In genomic region chr16:22191089-22191965, GRCh38 we compare ENCODE assay signal across 8 cellular contexts. TPM values are rescaled to one million over a fixed set of nuclear protein-coding genes. Genes with fewer than 3 reads are reported as not detected.
A peak's percentile ranks its signal among the peaks of the same experiment; 100 is the strongest.
DNase-seq lines count a peak whose midpoint lies in the region; ATAC-seq, FAIRE-seq and TF ChIP-seq lines count a peak whose summit lies in the region.

No MANE protein-coding gene starts in this region.

- intact Hi-C loops in kidney (cut with DNase I): no loop called here

- H3K4me3 ChIP-seq in ACC112 (ENCODE audit: low read depth, low read length) (peak overlapping the region; percentile 72), kidney (ENCODE audit: low read length in 2 of 2) (peak overlapping the region; percentile 70 to 75)

- peak; percentile 97 for DNase-seq in NCI-H345 (lab: John Stamatoyannopoulos, UW)
- peak; percentile 97 for DNase-seq in activated CD4-positive, CD25-positive, alpha-beta regulatory T cell treated with anti-CD3 and anti-CD28 coated beads, Interleukin-2, amount 50 U/mL, for 16 hours (ENCODE audit: low read depth, low spot score)
- peak; percentile 97 for DNase-seq in central memory CD4-positive, alpha-beta T cell
- DNase-seq in kidney: peak; percentile 100
- peak; percentile 100 for DNase-seq in stimulated activated CD4-positive, alpha-beta T cell treated with anti-CD3 and anti-CD28 coated beads, Interleukin-15, amount 100 ng/mL, for 24 hours

- peak; percentile 36 for ATAC-seq in GM19023 (IDR thresholded peaks at IDR 0.05; ENCODE audit: unreplicated experiment)
- peak; percentile 28 for ATAC-seq in HG03196 (IDR thresholded peaks at IDR 0.05; ENCODE audit: unreplicated experiment)

- H3K36me3 ChIP-seq in ACC112 (ENCODE audit: insufficient read depth, low read length) (no peaks in the 10 kb centered on the region), kidney (ENCODE audit: control insufficient read depth in 1 of 2, insufficient read depth in 2 of 2, low read length in 2 of 2) (no peaks in the 10 kb centered on the region)

- H2AFZ ChIP-seq in ACC112 (ENCODE audit: low read length, unreplicated experiment): peak overlapping the region; percentile 27

- no peaks in the 10 kb centered on the region for H3K9me3 ChIP-seq in kidney (ENCODE audit: control insufficient read depth in 1 of 2, low read length in 2 of 2)

- no peaks in the 10 kb centered on the region for H3K27me3 ChIP-seq in ACC112 (ENCODE audit: insufficient read depth, low read length)

- H3K79me2 ChIP-seq in ACC112 (ENCODE audit: control insufficient read depth, insufficient read depth, low read length, unreplicated experiment): no peaks in the 10 kb centered on the region

- H3K4me1 ChIP-seq in ACC112 (ENCODE audit: control insufficient read depth, insufficient read depth, low read length, unreplicated experiment): peaks cover 19% of the 10 kb centered on the region
- H3K4me1 ChIP-seq in kidney (ENCODE audit: control insufficient read depth in 1 of 2, insufficient read depth in 1 of 2, low read depth in 1 of 2, low read length in 2 of 2): peaks cover 8 to 26% of the 10 kb centered on the region in 2 donors

- H3K27ac ChIP-seq in ACC112 (ENCODE audit: low read depth, low read length): peak overlapping the region; percentile 90
- H3K27ac ChIP-seq in kidney (ENCODE audit: low read depth in 2 of 2, low read length in 2 of 2): peak overlapping the region; percentile 96 to 99

- FAIRE-seq in kidney (lab: Jason Lieb, UNC): peak; percentile 21

- no peak for TF ChIP-seq CTCF in kidney (IDR thresholded peaks at IDR 0.05; ENCODE audit: borderline replicate concordance, extremely low read depth, insufficient read depth)

- H3K9ac ChIP-seq in kidney (ENCODE audit: low read length in 2 of 2): peak overlapping the region; percentile 78 to 83

RNA-seq across cellular contexts. Expression of gene EEF2K, which starts 14.8 kb away (rescaled TPM):
- 28.1 TPM for total RNA-seq in kidney
- polyA plus RNA-seq in kidney (ENCODE audit: insufficient read depth, low read depth, low replicate concordance): 2.8 TPM

RNA-seq across cellular contexts. Expression of gene SDR42E2, which starts 29.0 kb away (rescaled TPM):
- not detected for total RNA-seq in kidney
- not detected for polyA plus RNA-seq in kidney (ENCODE audit: insufficient read depth, low read depth, low replicate concordance)

Comparison
In these comparisons a context has a peak if more than half of its experiments do, and no peak if none do; other contexts are left out.
1. Peak in every context shown above with its lines: DNase-seq, ATAC-seq, H3K4me3 ChIP-seq and H3K27ac ChIP-seq.